ENCODE assay signal across 17 cellular contexts in the genomic region with DNA sequence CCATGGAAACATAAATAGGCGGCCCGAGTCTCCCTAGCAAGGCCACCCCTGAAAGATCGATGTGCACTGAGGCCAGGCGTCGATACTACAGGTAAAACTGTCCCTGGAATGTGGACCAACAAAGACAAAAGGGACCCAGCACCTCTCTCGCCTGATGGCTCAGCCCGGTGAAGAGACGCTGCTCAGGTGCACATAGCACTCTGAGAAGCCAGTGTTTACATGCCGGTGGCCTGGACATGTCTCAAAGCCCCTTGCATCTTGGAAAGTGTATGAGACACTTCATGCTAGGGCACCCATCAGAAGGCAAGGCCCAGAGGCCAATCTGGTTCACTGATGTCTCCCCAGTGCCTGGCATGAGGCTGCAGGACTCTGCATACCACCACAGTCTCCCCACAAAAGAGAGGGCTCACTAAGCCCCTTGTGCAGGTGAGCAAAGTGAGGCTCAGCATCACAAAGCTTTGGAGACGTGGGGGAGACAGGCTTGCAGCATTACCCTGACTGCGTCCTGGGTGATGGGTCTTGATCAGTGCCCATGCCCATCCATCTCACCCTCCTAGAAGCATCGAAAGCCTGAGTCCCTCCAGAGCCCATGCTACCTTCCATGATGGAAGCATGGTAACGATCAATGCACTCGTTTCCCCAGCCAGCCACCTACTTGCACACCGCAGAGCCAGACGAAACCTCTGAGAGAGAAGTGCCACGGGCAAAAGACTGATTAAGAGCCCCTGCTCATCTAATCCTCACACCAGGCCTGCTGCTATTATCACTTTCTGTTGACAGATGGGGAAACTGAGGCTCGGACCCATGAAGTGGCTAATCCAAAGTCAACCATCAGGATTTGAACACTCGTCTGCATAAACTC. TPM values are rescaled to one million over a fixed set of nuclear protein-coding genes. Genes with fewer than 3 reads are reported as not detected.
A peak's percentile ranks its signal among the peaks of the same experiment; 100 is the strongest.
DNase-seq lines count a peak whose midpoint lies in the region; ATAC-seq, FAIRE-seq and TF ChIP-seq lines count a peak whose summit lies in the region.
"Had no signal": no experiment of that assay in that cellular context is flagged by ENCODE, and none has a peak within 500 bp of the region (broad histone marks: within the 10 kb centered on the region; RNA-seq: fewer than 3 reads in every experiment).

No MANE protein-coding gene starts in this region.

- TF ChIP-seq POLR2A in H1 (IDR thresholded peaks at IDR 0.05; ENCODE audit: control extremely low read depth in 1 of 2, low read depth in 2 of 2, low read length in 2 of 2) = no peak

- no peaks in the 10 kb centered on the region for H3K27me3 Mint-ChIP-seq in CD4-positive, alpha-beta T cell
- H3K27me3 Mint-ChIP-seq in activated T-helper 1 cell treated with anti-CD3 and anti-CD28 coated beads, Interleukin-12 subunit alpha, Interleukin-12 subunit beta, Interleukin-2, Interleukin-4 antibody, amounts not matched to agents 30 ng/mL and 10 ng/mL and 1 ng/mL, durations not matched to agents 14 hours and 24 hours and 36 hours (ENCODE audit: insufficient read depth) = no peaks in the 10 kb centered on the region

- no peak overlapping the region for H3K4me2 ChIP-seq in H1 (ENCODE audit: insufficient read depth in 1 of 2, low read depth in 2 of 2, low read length in 2 of 2)

- H3K4ac ChIP-seq in H1 (replicated peaks; ENCODE audit: insufficient read length, low read depth, low read length) = no peak overlapping the region

- peaks cover 10 to 39% (median 20%) of the 10 kb centered on the region in 4 experiments for H3K4me1 ChIP-seq in H1 (replicated peaks in 1 of 4; ENCODE audit: control insufficient read depth in 3 of 4, insufficient read depth in 4 of 4, low read length in 3 of 4)
- H3K4me1 ChIP-seq: right lobe of liver, testis had no signal

- no peak for TF ChIP-seq CTCF in CD4-positive, alpha-beta T cell (IDR thresholded peaks at IDR 0.05)
- no peak for TF ChIP-seq CTCF in H1 (IDR thresholded peaks at IDR 0.05; ENCODE audit: control extremely low read depth in 1 of 3, insufficient read depth in 1 of 3, low read depth in 1 of 3, low read length in 3 of 3)

- H3K79me1 ChIP-seq in H1 (ENCODE audit: low read depth, low read length) = peaks cover 14% of the 10 kb centered on the region; the same call in 1 of the 2 replicates

- H2BK20ac ChIP-seq in H1 (ENCODE audit: low read length) = no peak overlapping the region

- FAIRE-seq in H1 (lab: Jason Lieb, UNC) = no peak
- FAIRE-seq: HepG2 had no signal

- DNase-seq in CD4-positive, alpha-beta T cell = peak in 3 of 10 experiments; percentile 15 to 40 (median 19)
- DNase-seq in SK-N-MC (ENCODE audit: low read depth, low spot score) (no peak), H1 (ENCODE audit: low read depth in 1 of 2, low spot score in 2 of 2) (no peak), NCI-H774 (lab: John Stamatoyannopoulos, UW) (no peak), hypothalamus (lab: John Stamatoyannopoulos, UW) (no peak), NCI-H69 (lab: John Stamatoyannopoulos, UW) (no peak), NCI-H526 treated with DMSO at 0.1 percent for 48 hours (lab: John Stamatoyannopoulos, UW) (no peak)
- DNase-seq in activated T-helper 1 cell treated with anti-CD3 and anti-CD28 coated beads, Interleukin-12 subunit alpha, Interleukin-12 subunit beta, Interleukin-2, Interleukin-4 antibody, amounts not matched to agents 30 ng/mL and 10 ng/mL and 1 ng/mL, durations not matched to agents 14 hours and 24 hours and 36 hours (ENCODE audit: low spot score) = no peak
- DNase-seq: COR-L47; left ventricle myocardium superior; NCI-H1694 treated with DMSO at 0.1 percent for 48 hours; NCI-H446 treated with DMSO at 0.1 percent for 48 hours; right lobe of liver; stimulated activated CD4-positive, alpha-beta T cell treated with anti-CD3 and anti-CD28 coated beads, Interleukin-1b, Interleukin-23, amount 100 ng/mL, for 48 hours; SW 1271; testis had no signal

- no peak for TF ChIP-seq RAD21 in H1 (IDR thresholded peaks at IDR 0.05 in 1 of 2, conservative IDR thresholded peaks at IDR 0.05 in 1 of 2; ENCODE audit: low read depth in 2 of 2, low read length in 2 of 2)

- no peak overlapping the region for H3K9ac ChIP-seq in SK-N-MC (ENCODE audit: insufficient read length)
- no peak overlapping the region for H3K9ac ChIP-seq in H1 (replicated peaks in 1 of 4; ENCODE audit: extremely low read depth in 1 of 4, low read depth in 3 of 4, low read length in 3 of 4)

- H3K4me1 Mint-ChIP-seq in CD4-positive, alpha-beta T cell (ENCODE audit: low read depth) = peaks cover 99% of the 10 kb centered on the region
- H3K4me1 Mint-ChIP-seq in activated T-helper 1 cell treated with anti-CD3 and anti-CD28 coated beads, Interleukin-12 subunit alpha, Interleukin-12 subunit beta, Interleukin-2, Interleukin-4 antibody, amounts not matched to agents 30 ng/mL and 10 ng/mL and 1 ng/mL, durations not matched to agents 14 hours and 24 hours and 36 hours (ENCODE audit: low read depth) = peaks cover 98% of the 10 kb centered on the region

- H3K9me3 Mint-ChIP-seq in CD4-positive, alpha-beta T cell = no peaks in the 10 kb centered on the region
- no peaks in the 10 kb centered on the region for H3K9me3 Mint-ChIP-seq in activated T-helper 1 cell treated with anti-CD3 and anti-CD28 coated beads, Interleukin-12 subunit alpha, Interleukin-12 subunit beta, Interleukin-2, Interleukin-4 antibody, amounts not matched to agents 30 ng/mL and 10 ng/mL and 1 ng/mL, durations not matched to agents 14 hours and 24 hours and 36 hours

- POLR2A ChIA-PET in CD4-positive, alpha-beta T cell (lab: Charles Lee) = interaction anchor here (0.6 to 83.0 kb wide), 3 partner anchors 12 to 1732 kb away, joined by 3 to 4389 read pairs (median 4389); partner anchors contain the start of gene BCL11B
- POLR2A ChIA-PET in H1 (lab: Charles Lee; ENCODE audit: partially characterized antibody) = no interaction called here

- intact Hi-C loops in CD4-positive, alpha-beta T cell (cut with DNase I, micrococcal nuclease) = no loop called here
- intact Hi-C loops in activated T-helper 1 cell treated with anti-CD3 and anti-CD28 coated beads, Interleukin-12 subunit alpha, Interleukin-12 subunit beta, Interleukin-2, Interleukin-4 antibody, amounts not matched to agents 30 ng/mL and 10 ng/mL and 1 ng/mL, durations not matched to agents 14 hours and 24 hours and 36 hours (cut with micrococcal nuclease) = no loop called here

- H4K20me1 ChIP-seq in H1 (replicated peaks in 1 of 2; ENCODE audit: control insufficient read depth in 1 of 2, insufficient read depth in 2 of 2, low read length in 2 of 2) = no peaks in the 10 kb centered on the region

- no peak for TF ChIP-seq EP300 in H1 (IDR thresholded peaks at IDR 0.05; ENCODE audit: borderline replicate concordance in 1 of 2, low read depth in 2 of 2, low read length in 2 of 2)

- 91% methylated on average over 19 of the region's 19 CpGs; no CpG with 5 or more reads in 1 of the 2 experiments for WGBS in H1 (ENCODE audit: extremely low coverage in 1 of 2, insufficient coverage in 1 of 2, insufficient read length in 1 of 2, insufficient replicate concordance in 2 of 2, low coverage in 1 of 2, low lambda C conversion rate in 2 of 2, missing lambda C conversion rate in 1 of 2), 2 experiments

- H3K14ac ChIP-seq in H1 (ENCODE audit: insufficient read length) = no peak overlapping the region

- H3K9me3 ChIP-seq in CD4-positive, alpha-beta T cell (ENCODE audit: control insufficient read depth, low read length) = no peaks in the 10 kb centered on the region
- no peaks in the 10 kb centered on the region for H3K9me3 ChIP-seq in SK-N-MC (ENCODE audit: low read depth, low read length)
- H3K9me3 ChIP-seq in H1 (ENCODE audit: insufficient read depth in 2 of 2, low read depth in 1 of 2, low read length in 1 of 2) = no peaks in the 10 kb centered on the region
- H3K9me3 ChIP-seq: right lobe of liver, testis had no signal

- peak overlapping the region; percentile 10; the same call in 1 of the 2 replicates for H2BK15ac ChIP-seq in H1 (ENCODE audit: low read length)

- H4K8ac ChIP-seq in H1 (ENCODE audit: extremely low read depth, insufficient read depth, low read length) = no peak overlapping the region

- ATAC-seq in CD4-positive, alpha-beta T cell (ENCODE audit: poor library complexity) = no peak
- ATAC-seq: HepG2, left ventricle myocardium superior, right lobe of liver had no signal

- H3K4me3 ChIP-seq in SK-N-MC (no peak overlapping the region), H1 (ENCODE audit: extremely low read depth in 1 of 4, insufficient read depth in 2 of 4, low read depth in 3 of 4, low read length in 4 of 4) (no peak overlapping the region)
- H3K4me3 ChIP-seq: right lobe of liver, testis had no signal

- no peak overlapping the region for H2BK12ac ChIP-seq in H1 (ENCODE audit: low read depth, low read length)

- no peak overlapping the region for H2BK5ac ChIP-seq in H1 (ENCODE audit: low read depth, low read length)

- H3K27ac Mint-ChIP-seq in CD4-positive, alpha-beta T cell = peak overlapping the region; percentile 99
- peak overlapping the region; percentile 100 for H3K27ac Mint-ChIP-seq in activated T-helper 1 cell treated with anti-CD3 and anti-CD28 coated beads, Interleukin-12 subunit alpha, Interleukin-12 subunit beta, Interleukin-2, Interleukin-4 antibody, amounts not matched to agents 30 ng/mL and 10 ng/mL and 1 ng/mL, durations not matched to agents 14 hours and 24 hours and 36 hours

- H3K36me3 Mint-ChIP-seq in CD4-positive, alpha-beta T cell (ENCODE audit: low read depth) = peaks cover 100% of the 10 kb centered on the region
- peaks cover 34% of the 10 kb centered on the region for H3K36me3 Mint-ChIP-seq in activated T-helper 1 cell treated with anti-CD3 and anti-CD28 coated beads, Interleukin-12 subunit alpha, Interleukin-12 subunit beta, Interleukin-2, Interleukin-4 antibody, amounts not matched to agents 30 ng/mL and 10 ng/mL and 1 ng/mL, durations not matched to agents 14 hours and 24 hours and 36 hours (ENCODE audit: low read depth)

- no peaks in the 10 kb centered on the region for H3K27me3 ChIP-seq in CD4-positive, alpha-beta T cell (ENCODE audit: control insufficient read depth, insufficient read depth, low read length)
- H3K27me3 ChIP-seq in H1 (replicated peaks in 1 of 4; ENCODE audit: control insufficient read depth in 3 of 4, extremely low read depth in 1 of 4, insufficient read depth in 3 of 4, low read length in 3 of 4) = no peaks in the 10 kb centered on the region
- H3K27me3 ChIP-seq: right lobe of liver, testis had no signal

- H2AFZ ChIP-seq in H1 (ENCODE audit: low read length) = no peak overlapping the region

- no peaks in the 10 kb centered on the region for H3K23me2 ChIP-seq in H1 (ENCODE audit: low read depth, low read length)

- H2AK5ac ChIP-seq in H1 (ENCODE audit: low read depth, low read length) = no peak overlapping the region

- H3K56ac ChIP-seq in H1 (replicated peaks; ENCODE audit: insufficient read length, low read depth, low read length) = no peak overlapping the region

- no peak overlapping the region for H4K5ac ChIP-seq in H1 (ENCODE audit: insufficient read length, low read depth, low read length)

- H3K36me3 ChIP-seq in SK-N-MC (ENCODE audit: insufficient read depth, low read length) = peaks cover 100% of the 10 kb centered on the region
- no peaks in the 10 kb centered on the region for H3K36me3 ChIP-seq in H1 (ENCODE audit: control insufficient read depth in 2 of 4, insufficient read depth in 4 of 4, low read length in 3 of 4)
- H3K36me3 ChIP-seq: right lobe of liver had no signal

- H4K91ac ChIP-seq in H1 (replicated peaks; ENCODE audit: insufficient read length, low read length) = no peak overlapping the region

- CTCF ChIA-PET in CD4-positive, alpha-beta T cell (lab: Charles Lee) = interaction anchor here (1.6 to 3.3 kb wide), 2 partner anchors 15 to 25 kb away, joined by 5 to 21 read pairs; no protein-coding TSS in a partner anchor
- CTCF ChIA-PET in H1 (lab: Charles Lee; ENCODE audit: partially characterized antibody) = interaction anchor here (0.5 to 2.7 kb wide), 2 partner anchors 11 to 122 kb away, joined by 3 to 12 read pairs; no protein-coding TSS in a partner anchor

- H3K23ac ChIP-seq in H1 (ENCODE audit: insufficient read length) = no peak overlapping the region

- no peak overlapping the region for H3K18ac ChIP-seq in H1 (ENCODE audit: extremely low read depth, low read length)

- H3K4me3 Mint-ChIP-seq in CD4-positive, alpha-beta T cell = peak overlapping the region; percentile 87
- H3K4me3 Mint-ChIP-seq in activated T-helper 1 cell treated with anti-CD3 and anti-CD28 coated beads, Interleukin-12 subunit alpha, Interleukin-12 subunit beta, Interleukin-2, Interleukin-4 antibody, amounts not matched to agents 30 ng/mL and 10 ng/mL and 1 ng/mL, durations not matched to agents 14 hours and 24 hours and 36 hours = peak overlapping the region; percentile 99

- peaks cover 0 to 57% of the 10 kb centered on the region in 2 experiments; a peak in 2 of 4 replicates for H3K79me2 ChIP-seq in H1 (ENCODE audit: control insufficient read depth in 1 of 2, insufficient read depth in 2 of 2, low read length in 2 of 2)

- H3K27ac ChIP-seq in CD4-positive, alpha-beta T cell (ENCODE audit: low read depth, low read length) = peak overlapping the region; percentile 97
- H3K27ac ChIP-seq in SK-N-MC = peak overlapping the region; percentile 60; the same call in 1 of the 2 replicates
- H3K27ac ChIP-seq in H1 (ENCODE audit: low read depth, low read length) = no peak overlapping the region
- H3K27ac ChIP-seq: right lobe of liver, testis had no signal

- H2BK120ac ChIP-seq in H1 (replicated peaks; ENCODE audit: low read depth, low read length) = no peak overlapping the region

RNA-seq across cellular contexts. Expression of gene BCL11B, which starts 16.1 kb away (rescaled TPM):
- total RNA-seq in CD4-positive, alpha-beta T cell = 100 to 1,000 TPM; 244 to 254 TPM
- total RNA-seq in activated T-helper 1 cell treated with anti-CD3 and anti-CD28 coated beads, Interleukin-12 subunit alpha, Interleukin-12 subunit beta, Interleukin-2, Interleukin-4 antibody, amounts not matched to agents 30 ng/mL and 10 ng/mL and 1 ng/mL, durations not matched to agents 14 hours and 24 hours and 36 hours = 43.5 and 45.4 TPM in 2 replicates
- total RNA-seq in H1 (2021; fragmentation: NEBNext Ultra II Directional; extraction: Animal tissue kit (Norgen Biotek cat#: 25700)) = 5.9 TPM in 2 replicates
- polyA plus RNA-seq in H1 (2011; rRNA removed) = 0.63 and 0.80 TPM in 2 replicates
- polyA plus RNA-seq in H1 (2011; cell fraction: cytosol; rRNA removed) = 0.85 TPM
- 1.5 TPM for polyA plus RNA-seq in H1 (2011; cell fraction: nucleus; rRNA removed)
- 1.1 to 2.2 TPM (median 1.2 TPM) in 4 replicates for polyA plus RNA-seq in H1 (2012, experiment 1 of 2)
- 0.22 TPM for polyA plus RNA-seq in H1 (2012, experiment 2 of 2)
- 2.1 TPM for polyA plus RNA-seq in H1 (2013, experiment 1 of 2)
- 2.1 TPM for polyA plus RNA-seq in H1 (2013, experiment 2 of 2)
- 1.7 and 1.9 TPM in 2 replicates for polyA minus RNA-seq in H1 (2011; rRNA and poly(A)+ RNA removed)
- 3.2 TPM for polyA minus RNA-seq in H1 (2011; cell fraction: cytosol; rRNA and poly(A)+ RNA removed)
- 4.1 TPM for polyA minus RNA-seq in H1 (2011; cell fraction: nucleus; rRNA and poly(A)+ RNA removed)
- total RNA-seq: HepG2 had no signal
- polyA plus RNA-seq: HepG2 had no signal
